In the genomic region with DNA sequence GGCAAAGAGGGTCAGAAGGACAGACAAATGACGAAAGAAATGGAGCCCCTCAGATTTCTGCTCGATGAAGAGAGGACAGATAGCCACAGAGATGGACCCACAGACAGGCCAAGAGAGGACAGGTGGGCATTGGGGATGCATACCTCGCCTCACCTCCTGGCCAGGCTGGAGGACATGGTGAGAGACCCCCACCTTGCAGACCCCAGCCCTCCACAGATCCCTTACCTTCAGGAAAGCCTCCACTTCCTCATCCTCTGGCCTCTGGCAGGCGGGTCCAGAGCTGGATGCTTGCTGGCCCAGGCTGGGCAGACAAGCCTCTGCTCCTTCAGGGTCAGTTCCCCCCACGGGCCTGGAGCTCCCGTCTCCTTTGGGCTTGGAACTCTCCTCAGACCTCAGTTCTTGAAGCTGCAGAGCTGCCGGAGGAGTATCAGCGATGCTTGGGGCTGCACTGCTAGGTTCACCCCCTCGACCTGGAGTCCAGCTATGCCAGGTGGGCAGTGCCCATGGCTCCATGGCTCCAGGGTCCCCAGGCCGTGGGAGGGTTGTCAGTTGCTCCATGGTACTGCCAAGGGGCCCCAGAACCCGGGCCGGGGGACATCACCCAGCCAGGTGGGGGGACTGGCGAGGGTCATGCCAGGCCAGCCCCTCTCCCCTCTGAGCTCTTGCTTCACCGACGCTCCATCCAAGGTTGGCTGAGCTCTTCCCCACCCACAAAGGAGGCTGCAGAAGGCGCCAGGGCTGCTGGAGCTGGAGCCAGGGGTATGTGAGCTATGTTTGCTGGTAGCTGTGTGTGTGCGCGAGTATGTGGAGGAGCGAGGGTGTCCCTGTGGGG, we compare ENCODE assay signal across 1 cellular context.
TF ChIP-seq lines count a peak whose summit lies in the region.

No MANE protein-coding gene starts in this region.

TF ChIP-seq in H1, 55 proteins besides CTCF, POLR2A, EP300 and RAD21:
- no peak for TF ChIP-seq YY1 (IDR thresholded peaks at IDR 0.05; ENCODE audit: low read depth, low read length)
- TF ChIP-seq SP1 (IDR thresholded peaks at IDR 0.05; ENCODE audit: low read depth, low read length) = no peak
- TF ChIP-seq, protein P1, sequence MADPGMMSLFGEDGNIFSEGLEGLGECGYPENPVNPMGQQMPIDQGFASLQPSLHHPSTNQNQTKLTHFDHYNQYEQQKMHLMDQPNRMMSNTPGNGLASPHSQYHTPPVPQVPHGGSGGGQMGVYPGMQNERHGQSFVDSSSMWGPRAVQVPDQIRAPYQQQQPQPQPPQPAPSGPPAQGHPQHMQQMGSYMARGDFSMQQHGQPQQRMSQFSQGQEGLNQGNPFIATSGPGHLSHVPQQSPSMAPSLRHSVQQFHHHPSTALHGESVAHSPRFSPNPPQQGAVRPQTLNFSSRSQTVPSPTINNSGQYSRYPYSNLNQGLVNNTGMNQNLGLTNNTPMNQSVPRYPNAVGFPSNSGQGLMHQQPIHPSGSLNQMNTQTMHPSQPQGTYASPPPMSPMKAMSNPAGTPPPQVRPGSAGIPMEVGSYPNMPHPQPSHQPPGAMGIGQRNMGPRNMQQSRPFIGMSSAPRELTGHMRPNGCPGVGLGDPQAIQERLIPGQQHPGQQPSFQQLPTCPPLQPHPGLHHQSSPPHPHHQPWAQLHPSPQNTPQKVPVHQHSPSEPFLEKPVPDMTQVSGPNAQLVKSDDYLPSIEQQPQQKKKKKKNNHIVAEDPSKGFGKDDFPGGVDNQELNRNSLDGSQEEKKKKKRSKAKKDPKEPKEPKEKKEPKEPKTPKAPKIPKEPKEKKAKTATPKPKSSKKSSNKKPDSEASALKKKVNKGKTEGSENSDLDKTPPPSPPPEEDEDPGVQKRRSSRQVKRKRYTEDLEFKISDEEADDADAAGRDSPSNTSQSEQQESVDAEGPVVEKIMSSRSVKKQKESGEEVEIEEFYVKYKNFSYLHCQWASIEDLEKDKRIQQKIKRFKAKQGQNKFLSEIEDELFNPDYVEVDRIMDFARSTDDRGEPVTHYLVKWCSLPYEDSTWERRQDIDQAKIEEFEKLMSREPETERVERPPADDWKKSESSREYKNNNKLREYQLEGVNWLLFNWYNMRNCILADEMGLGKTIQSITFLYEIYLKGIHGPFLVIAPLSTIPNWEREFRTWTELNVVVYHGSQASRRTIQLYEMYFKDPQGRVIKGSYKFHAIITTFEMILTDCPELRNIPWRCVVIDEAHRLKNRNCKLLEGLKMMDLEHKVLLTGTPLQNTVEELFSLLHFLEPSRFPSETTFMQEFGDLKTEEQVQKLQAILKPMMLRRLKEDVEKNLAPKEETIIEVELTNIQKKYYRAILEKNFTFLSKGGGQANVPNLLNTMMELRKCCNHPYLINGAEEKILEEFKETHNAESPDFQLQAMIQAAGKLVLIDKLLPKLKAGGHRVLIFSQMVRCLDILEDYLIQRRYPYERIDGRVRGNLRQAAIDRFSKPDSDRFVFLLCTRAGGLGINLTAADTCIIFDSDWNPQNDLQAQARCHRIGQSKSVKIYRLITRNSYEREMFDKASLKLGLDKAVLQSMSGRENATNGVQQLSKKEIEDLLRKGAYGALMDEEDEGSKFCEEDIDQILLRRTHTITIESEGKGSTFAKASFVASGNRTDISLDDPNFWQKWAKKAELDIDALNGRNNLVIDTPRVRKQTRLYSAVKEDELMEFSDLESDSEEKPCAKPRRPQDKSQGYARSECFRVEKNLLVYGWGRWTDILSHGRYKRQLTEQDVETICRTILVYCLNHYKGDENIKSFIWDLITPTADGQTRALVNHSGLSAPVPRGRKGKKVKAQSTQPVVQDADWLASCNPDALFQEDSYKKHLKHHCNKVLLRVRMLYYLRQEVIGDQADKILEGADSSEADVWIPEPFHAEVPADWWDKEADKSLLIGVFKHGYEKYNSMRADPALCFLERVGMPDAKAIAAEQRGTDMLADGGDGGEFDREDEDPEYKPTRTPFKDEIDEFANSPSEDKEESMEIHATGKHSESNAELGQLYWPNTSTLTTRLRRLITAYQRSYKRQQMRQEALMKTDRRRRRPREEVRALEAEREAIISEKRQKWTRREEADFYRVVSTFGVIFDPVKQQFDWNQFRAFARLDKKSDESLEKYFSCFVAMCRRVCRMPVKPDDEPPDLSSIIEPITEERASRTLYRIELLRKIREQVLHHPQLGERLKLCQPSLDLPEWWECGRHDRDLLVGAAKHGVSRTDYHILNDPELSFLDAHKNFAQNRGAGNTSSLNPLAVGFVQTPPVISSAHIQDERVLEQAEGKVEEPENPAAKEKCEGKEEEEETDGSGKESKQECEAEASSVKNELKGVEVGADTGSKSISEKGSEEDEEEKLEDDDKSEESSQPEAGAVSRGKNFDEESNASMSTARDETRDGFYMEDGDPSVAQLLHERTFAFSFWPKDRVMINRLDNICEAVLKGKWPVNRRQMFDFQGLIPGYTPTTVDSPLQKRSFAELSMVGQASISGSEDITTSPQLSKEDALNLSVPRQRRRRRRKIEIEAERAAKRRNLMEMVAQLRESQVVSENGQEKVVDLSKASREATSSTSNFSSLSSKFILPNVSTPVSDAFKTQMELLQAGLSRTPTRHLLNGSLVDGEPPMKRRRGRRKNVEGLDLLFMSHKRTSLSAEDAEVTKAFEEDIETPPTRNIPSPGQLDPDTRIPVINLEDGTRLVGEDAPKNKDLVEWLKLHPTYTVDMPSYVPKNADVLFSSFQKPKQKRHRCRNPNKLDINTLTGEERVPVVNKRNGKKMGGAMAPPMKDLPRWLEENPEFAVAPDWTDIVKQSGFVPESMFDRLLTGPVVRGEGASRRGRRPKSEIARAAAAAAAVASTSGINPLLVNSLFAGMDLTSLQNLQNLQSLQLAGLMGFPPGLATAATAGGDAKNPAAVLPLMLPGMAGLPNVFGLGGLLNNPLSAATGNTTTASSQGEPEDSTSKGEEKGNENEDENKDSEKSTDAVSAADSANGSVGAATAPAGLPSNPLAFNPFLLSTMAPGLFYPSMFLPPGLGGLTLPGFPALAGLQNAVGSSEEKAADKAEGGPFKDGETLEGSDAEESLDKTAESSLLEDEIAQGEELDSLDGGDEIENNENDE (IDR thresholded peaks at IDR 0.05; ENCODE audit: insufficient replicate concordance, low read length) = no peak
- no peak for TF ChIP-seq JUN (IDR thresholded peaks at IDR 0.05; ENCODE audit: low read depth, low read length)
- no peak for TF ChIP-seq SIN3A (conservative IDR thresholded peaks at IDR 0.05 in 1 of 2, IDR thresholded peaks at IDR 0.05 in 1 of 2; ENCODE audit: low read depth in 1 of 2, low read length in 2 of 2)
- no peak for TF ChIP-seq RNF2 (IDR thresholded peaks at IDR 0.05; ENCODE audit: borderline replicate concordance, low read depth, low read length, missing control alignments, poor library complexity, severe bottlenecking)
- TF ChIP-seq TAF1 (IDR thresholded peaks at IDR 0.05; ENCODE audit: low read depth, low read length) = no peak
- TF ChIP-seq RBBP5 (IDR thresholded peaks at IDR 0.05; ENCODE audit: borderline replicate concordance, low read depth, low read length) = no peak
- TF ChIP-seq FOSL1 (IDR thresholded peaks at IDR 0.05; ENCODE audit: insufficient read depth, low read depth, low read length) = no peak
- no peak for TF ChIP-seq TAF7 (optimal IDR thresholded peaks at IDR 0.05; ENCODE audit: borderline replicate concordance, low read depth, low read length)
- no peak for TF ChIP-seq BACH1 (IDR thresholded peaks at IDR 0.05; ENCODE audit: low read length)
- TF ChIP-seq JUND (IDR thresholded peaks at IDR 0.05; ENCODE audit: low read length) = no peak
